ENCODE assay signal across 15 cellular contexts in genomic region chr7:73904219-73905136, GRCh38. TPM values are rescaled to one million over a fixed set of nuclear protein-coding genes. Genes with fewer than 3 reads are reported as not detected.
DNase-seq lines count a peak whose midpoint lies in the region; ATAC-seq and TF ChIP-seq lines count a peak whose summit lies in the region.
"Had no signal": no experiment of that assay in that cellular context is flagged by ENCODE, and none has a peak within 500 bp of the region (broad histone marks: within the 10 kb centered on the region; RNA-seq: fewer than 3 reads in every experiment).

No MANE protein-coding gene starts in this region.

- no peaks in the 10 kb centered on the region for H3K79me2 ChIP-seq in fibroblast of lung (ENCODE audit: control insufficient read depth, insufficient read depth, low read length)

- TF ChIP-seq CTCF in Panc1 (IDR thresholded peaks at IDR 0.05) (no peak), fibroblast of lung (conservative IDR thresholded peaks at IDR 0.05 in 1 of 2, IDR thresholded peaks at IDR 0.05 in 1 of 2; ENCODE audit: low read depth in 1 of 2, low read length in 2 of 2) (no peak), endothelial cell (IDR thresholded peaks at IDR 0.05; ENCODE audit: unreplicated experiment) (no peak)

- peaks cover 5% of the 10 kb centered on the region for H3K27me3 Mint-ChIP-seq in endothelial cell (ENCODE audit: unreplicated experiment)

- POLR2A ChIA-PET in Panc1 (lab: Charles Lee), result interaction anchor here (0.6 kb wide), 1 partner anchor 70 kb away, joined by 3 read pairs; no protein-coding TSS in a partner anchor

- H3K4me1 Mint-ChIP-seq in endothelial cell (ENCODE audit: unreplicated experiment), result no peaks in the 10 kb centered on the region

- H3K27ac Mint-ChIP-seq in endothelial cell (ENCODE audit: unreplicated experiment), result no peak overlapping the region

- no peak overlapping the region for H3K4me3 Mint-ChIP-seq in endothelial cell (ENCODE audit: unreplicated experiment)

- H4K20me1 ChIP-seq in fibroblast of lung (ENCODE audit: control insufficient read depth, extremely low read depth, insufficient read depth, low read length), result no peaks in the 10 kb centered on the region

- H3K4me3 ChIP-seq in Panc1 (ENCODE audit: low read depth in 2 of 2, low read length in 2 of 2) (no peak overlapping the region), fibroblast of lung (replicated peaks in 1 of 4; ENCODE audit: control extremely low read depth in 1 of 4, insufficient read depth in 1 of 4, low read depth in 3 of 4, low read length in 4 of 4) (no peak overlapping the region)
- H3K4me3 ChIP-seq in effector memory CD4-positive, alpha-beta T cell (ENCODE audit: insufficient read depth, low read depth, low read length, poor library complexity, severe bottlenecking), result no peak overlapping the region
- H3K4me3 ChIP-seq: right lobe of liver had no signal

- CTCF ChIA-PET in Panc1 (lab: Charles Lee), result no interaction called here

- H3K27me3 ChIP-seq in Panc1 (ENCODE audit: control insufficient read depth, insufficient read depth, low read length) (no peaks in the 10 kb centered on the region), fibroblast of lung (ENCODE audit: control insufficient read depth, insufficient read depth, low read length) (no peaks in the 10 kb centered on the region)
- H3K27me3 ChIP-seq in effector memory CD4-positive, alpha-beta T cell (replicated peaks; ENCODE audit: control insufficient read depth, insufficient read depth, low read length, poor library complexity, severe bottlenecking), result no peaks in the 10 kb centered on the region
- H3K27me3 ChIP-seq: right lobe of liver had no signal

- H3K9ac ChIP-seq in fibroblast of lung (ENCODE audit: insufficient read depth, low read length), result no peak overlapping the region

- no peaks in the 10 kb centered on the region for H3K9me3 ChIP-seq in Panc1 (ENCODE audit: control insufficient read depth, insufficient read depth, low read depth, low read length)
- no peaks in the 10 kb centered on the region for H3K9me3 ChIP-seq in fibroblast of lung (ENCODE audit: control insufficient read depth, insufficient read depth, low read depth, low read length)
- no peaks in the 10 kb centered on the region for H3K9me3 ChIP-seq in effector memory CD4-positive, alpha-beta T cell (ENCODE audit: control insufficient read depth, low read length)
- H3K9me3 ChIP-seq: right lobe of liver had no signal

- BruUV-seq in Panc1 (replicated peaks; lab: Mats Ljungman, UMichigan), result no TSS peak

- H3K36me3 ChIP-seq in Panc1 (ENCODE audit: control insufficient read depth, insufficient read depth, low read length) (no peaks in the 10 kb centered on the region), fibroblast of lung (ENCODE audit: control insufficient read depth, insufficient read depth, low read length) (no peaks in the 10 kb centered on the region)
- H3K36me3 ChIP-seq in effector memory CD4-positive, alpha-beta T cell (ENCODE audit: control insufficient read depth, insufficient read depth, low read length), result no peaks in the 10 kb centered on the region
- H3K36me3 ChIP-seq: right lobe of liver had no signal

- no peaks in the 10 kb centered on the region for H3K9me3 Mint-ChIP-seq in endothelial cell (ENCODE audit: unreplicated experiment)

- 0 out of 2 replicates have a peak, but pooled peaks have one; percentile 33 for ATAC-seq in Panc1
- ATAC-seq: right lobe of liver had no signal

- H3K4me2 ChIP-seq in fibroblast of lung (ENCODE audit: extremely low read depth, insufficient read depth, low read length), result no peak overlapping the region

- no peak overlapping the region for H2AFZ ChIP-seq in fibroblast of lung (ENCODE audit: low read length)

- H3K4me1 ChIP-seq in Panc1 (ENCODE audit: control insufficient read depth, insufficient read depth, low read length) (no peaks in the 10 kb centered on the region), fibroblast of lung (ENCODE audit: control insufficient read depth, extremely low read depth, insufficient read depth, low read length) (peaks cover 14% of the 10 kb centered on the region)
- no peaks in the 10 kb centered on the region for H3K4me1 ChIP-seq in effector memory CD4-positive, alpha-beta T cell (ENCODE audit: control insufficient read depth, insufficient read depth, low read length, poor library complexity, severe bottlenecking)
- H3K4me1 ChIP-seq: right lobe of liver had no signal

- intact Hi-C loops in Panc1 (cut with micrococcal nuclease; ENCODE audit: unreplicated experiment), result no loop called here
- intact Hi-C loops in posterior vena cava (cut with DNase I), result no loop called here

- peak; percentile 55 for DNase-seq in EL
- DNase-seq in Panc1 (ENCODE audit: low read depth, low spot score), result no peak
- DNase-seq in fibroblast of lung (ENCODE audit: low read depth in 2 of 2), result peak; percentile 32 to 56
- peak; percentile 90 for DNase-seq in posterior vena cava (ENCODE audit: low spot score)
- DNase-seq in endothelial cell (ENCODE audit: low spot score), result no peak
- DNase-seq in superior temporal gyrus (ENCODE audit: extremely low spot score), result no peak
- no peak for DNase-seq in activated CD4-positive, alpha-beta T cell treated with anti-CD3 and anti-CD28 coated beads for 1 hour
- no peak for DNase-seq in effector memory CD4-positive, alpha-beta T cell
- DNase-seq: activated T-cell treated with anti-CD3 and anti-CD28 coated beads, Interleukin-2, amount 50 U/mL, for 48 hours; COR-L47; NCI-H1417 treated with DMSO at 0.1 percent for 48 hours had no signal

- H3K27ac ChIP-seq in Panc1 (ENCODE audit: low read length) (no peak overlapping the region), fibroblast of lung (ENCODE audit: insufficient read depth, low read length) (no peak overlapping the region)
- no peak overlapping the region for H3K27ac ChIP-seq in effector memory CD4-positive, alpha-beta T cell (ENCODE audit: insufficient read depth, low read length, poor library complexity, severe bottlenecking)
- H3K27ac ChIP-seq: epithelial cell of prostate, right lobe of liver had no signal

- in situ Hi-C loops in Panc1 (cut with HindIII; ENCODE audit: low pct_unique_long_range_greater_than_20kb, low sequenced_read_pairs), result no loop called here

- no peaks in the 10 kb centered on the region for H3K36me3 Mint-ChIP-seq in endothelial cell (ENCODE audit: low read depth, unreplicated experiment)

RNA-seq across cellular contexts. Expression of gene TMEM270, which starts 43.5 kb away (rescaled TPM):
- total RNA-seq in Panc1 (2021; ENCODE audit: unreplicated experiment) (0.72 TPM), fibroblast of lung (not detected in 2 replicates), posterior vena cava (not detected), endothelial cell (ENCODE audit: unreplicated experiment) (not detected)
- polyA plus RNA-seq in Panc1 (2012; ENCODE audit: insufficient read length), result 0.70 TPM
- not detected in 2 replicates for polyA plus RNA-seq in fibroblast of lung
- polyA plus RNA-seq in fibroblast of lung (2012), result not detected in 2 replicates
- not detected in 2 replicates for polyA minus RNA-seq in fibroblast of lung (ENCODE audit: low replicate concordance)
- total RNA-seq: HT-29, right lobe of liver, temporal lobe had no signal

Comparison
In these comparisons a context has a peak if more than half of its experiments do, and no peak if none do; other contexts are left out.
1. DNase-seq: peak in EL (single experiment), fibroblast of lung (2 of 2) and posterior vena cava (single experiment); none in Panc1 (single experiment), endothelial cell (single experiment), superior temporal gyrus (single experiment), activated CD4-positive, alpha-beta T cell treated with anti-CD3 and anti-CD28 coated beads for 1 hour (single experiment) and effector memory CD4-positive, alpha-beta T cell (0 of 3).